In the genomic region with DNA sequence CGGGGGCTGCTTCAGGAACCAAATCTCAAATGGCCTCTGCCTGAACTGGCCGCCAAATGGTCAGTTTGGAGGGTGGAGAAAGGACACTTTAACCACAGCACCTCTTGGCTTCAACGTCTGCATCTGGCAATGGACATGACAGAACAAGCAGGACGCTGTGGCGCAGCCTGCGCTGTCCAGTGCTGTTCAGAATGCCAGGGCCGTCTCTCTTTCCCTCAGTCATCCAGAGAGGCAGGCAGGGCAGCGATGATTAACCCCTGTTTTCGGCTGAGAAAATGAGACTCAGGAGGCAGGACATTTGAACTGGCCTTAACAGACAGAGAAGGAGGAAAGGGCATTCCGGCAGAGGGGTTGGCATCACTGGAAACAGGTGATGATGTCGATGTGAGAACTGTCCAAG, we compare ENCODE assay signal across 9 cellular contexts. TPM values are rescaled to one million over a fixed set of nuclear protein-coding genes. Genes with fewer than 3 reads are reported as not detected.
"Had no signal": no experiment of that assay in that cellular context is flagged by ENCODE, and none has a peak within 500 bp of the region (broad histone marks: within the 10 kb centered on the region; RNA-seq: fewer than 3 reads in every experiment).

No MANE protein-coding gene starts in this region.

- H2AFZ ChIP-seq: GM23248 had no signal

- H3K9ac ChIP-seq: GM23248 had no signal

- H3K4me3 ChIP-seq: GM23248, HAP-1 had no signal

- H3K36me3 ChIP-seq: HAP-1 had no signal

- ATAC-seq: HCT116, HepG2 had no signal

- H3K36me3 Mint-ChIP-seq: IgD-negative memory B cell had no signal

- DNase-seq: GM23248, GOT3, H7, HFFc6 had no signal

- H3K9me3 ChIP-seq: HAP-1 had no signal

- H3K4me3 Mint-ChIP-seq: HFFc6, IgD-negative memory B cell had no signal

- H3K4me1 ChIP-seq: HAP-1 had no signal

- H3K27ac Mint-ChIP-seq: HFFc6, IgD-negative memory B cell had no signal

- H3K27ac ChIP-seq: GM23248, HL-60 had no signal

- H3K9me3 Mint-ChIP-seq: HFFc6 had no signal

RNA-seq across cellular contexts. Expression of gene GLIS1, which starts 48.6 kb away (rescaled TPM):
- total RNA-seq: HepG2 had no signal
- polyA plus RNA-seq: IgD-negative memory B cell had no signal
